Comparison of ENCODE assay signal across 17 cellular contexts in genomic region chr11:127454856-127455255, GRCh38.
A peak's percentile ranks its signal among the peaks of the same experiment; 100 is the strongest.
DNase-seq lines count a peak whose midpoint lies in the region; ATAC-seq and TF ChIP-seq lines count a peak whose summit lies in the region.
"Had no signal": no experiment of that assay in that cellular context is flagged by ENCODE, and none has a peak within 500 bp of the region (broad histone marks: within the 10 kb centered on the region; RNA-seq: fewer than 3 reads in every experiment).

No MANE protein-coding gene starts in this region.

- H3K4me1 ChIP-seq in mesendoderm (ENCODE audit: control insufficient read depth, low read depth, low read length) (peaks cover 8% of the 10 kb centered on the region), gastrocnemius medialis (no peaks in the 10 kb centered on the region)
- H3K4me1 ChIP-seq: BLaER1 treated with 17β-estradiol and CSF1 and Interleukin-3, amounts not matched to agents 10 nM and 100 nM; colonic mucosa; SJSA1; testis had no signal

- H4K5ac ChIP-seq in mesendoderm (ENCODE audit: low read length) = no peak overlapping the region

- no peak overlapping the region for H2BK120ac ChIP-seq in mesendoderm (ENCODE audit: low read depth, low read length)

- no peaks in the 10 kb centered on the region for H3K9me3 ChIP-seq in gastrocnemius medialis
- H3K9me3 ChIP-seq: colonic mucosa, SJSA1, testis had no signal

- no peak overlapping the region for H3K27ac Mint-ChIP-seq in osteocyte (ENCODE audit: unreplicated experiment)
- no peak overlapping the region for H3K27ac Mint-ChIP-seq in chondrocyte (ENCODE audit: unreplicated experiment)
- H3K27ac Mint-ChIP-seq: activated CD4-positive, alpha-beta memory T cell treated with anti-CD3 and anti-CD28 coated beads for 36 hours; naive B cell had no signal

- intact Hi-C loops in gastrocnemius medialis (cut with DNase I; ENCODE audit: low total_unique reads) = loop anchor here (5.0 kb wide), 1 partner anchor 373 kb away; no protein-coding TSS in a partner anchor

- H3K4me1 Mint-ChIP-seq in osteocyte (ENCODE audit: unreplicated experiment) (no peaks in the 10 kb centered on the region), chondrocyte (ENCODE audit: low read depth) (no peaks in the 10 kb centered on the region)
- H3K4me1 Mint-ChIP-seq: naive B cell had no signal

- H3K27me3 ChIP-seq in mesendoderm (ENCODE audit: insufficient read depth, low read length, poor library complexity) = no peaks in the 10 kb centered on the region
- no peaks in the 10 kb centered on the region for H3K27me3 ChIP-seq in gastrocnemius medialis
- H3K27me3 ChIP-seq: BLaER1 treated with 17β-estradiol and CSF1 and Interleukin-3, amounts not matched to agents 10 nM and 100 nM; colonic mucosa; SJSA1; testis had no signal

- DNase-seq in Daoy (ENCODE audit: low read depth) = peak; percentile 63
- DNase-seq in NCI-H146 (lab: John Stamatoyannopoulos, UW) = peak; percentile 97
- peak; percentile 83 for DNase-seq in NCI-H748 treated with DMSO at 0.1 percent for 48 hours (lab: John Stamatoyannopoulos, UW)
- peak; percentile 23 for DNase-seq in mesendoderm
- DNase-seq in gastrocnemius medialis = no peak
- no peak for DNase-seq in osteocyte (ENCODE audit: extremely low spot score, unreplicated experiment)
- DNase-seq in GDM1 (lab: John Stamatoyannopoulos, UW) = no peak
- DNase-seq in chondrocyte (ENCODE audit: low spot score) = no peak
- DNase-seq: activated CD4-positive, alpha-beta memory T cell treated with anti-CD3 and anti-CD28 coated beads for 36 hours; colonic mucosa; left ventricle myocardium superior; MM.1S; naive B cell; testis had no signal

- no peak for ATAC-seq in gastrocnemius medialis
- ATAC-seq: left ventricle myocardium superior had no signal

- no peak overlapping the region for H2AK5ac ChIP-seq in mesendoderm (ENCODE audit: low read length)

- H3K23ac ChIP-seq in mesendoderm (ENCODE audit: low read length) = no peak overlapping the region

- H3K36me3 ChIP-seq in mesendoderm (ENCODE audit: control insufficient read depth, insufficient read depth, low read length) (no peaks in the 10 kb centered on the region), gastrocnemius medialis (no peaks in the 10 kb centered on the region)
- H3K36me3 ChIP-seq: BLaER1 treated with 17β-estradiol and CSF1 and Interleukin-3, amounts not matched to agents 10 nM and 100 nM; colonic mucosa; SJSA1 had no signal

- TF ChIP-seq POLR2A in gastrocnemius medialis (IDR thresholded peaks at IDR 0.05) = no peak

- H3K9me3 Mint-ChIP-seq in osteocyte (ENCODE audit: unreplicated experiment) (no peaks in the 10 kb centered on the region), chondrocyte (ENCODE audit: low read depth) (peaks cover 4% of the 10 kb centered on the region)
- H3K9me3 Mint-ChIP-seq: activated CD4-positive, alpha-beta memory T cell treated with anti-CD3 and anti-CD28 coated beads for 36 hours had no signal

- no peak overlapping the region for H2BK5ac ChIP-seq in mesendoderm (ENCODE audit: low read length)

- no CpG with 5 or more reads among the region's 4 CpGs for WGBS in mesendoderm (ENCODE audit: extremely low coverage, insufficient coverage, low lambda C conversion rate)

- no peaks in the 10 kb centered on the region for H3K79me1 ChIP-seq in mesendoderm (ENCODE audit: low read length)

- H3K4ac ChIP-seq in mesendoderm (ENCODE audit: low read depth, low read length) = no peak overlapping the region

- TF ChIP-seq CTCF in gastrocnemius medialis (IDR thresholded peaks at IDR 0.05 in 4 of 5, conservative IDR thresholded peaks at IDR 0.05 in 1 of 5) = no peak
- no peak for TF ChIP-seq CTCF in osteocyte (IDR thresholded peaks at IDR 0.05)
- no peak for TF ChIP-seq CTCF in chondrocyte (IDR thresholded peaks at IDR 0.05)

- in situ Hi-C loops in gastrocnemius medialis (cut with MboI; ENCODE audit: low sequenced_read_pairs in 4 of 4) = no loop called here

- H3K9ac ChIP-seq in mesendoderm (ENCODE audit: low read length) = no peak overlapping the region
- H3K9ac ChIP-seq: BLaER1 treated with 17β-estradiol and CSF1 and Interleukin-3, amounts not matched to agents 10 nM and 100 nM had no signal

- no peak overlapping the region for H2BK15ac ChIP-seq in mesendoderm (replicated peaks; ENCODE audit: low read depth)

- H3K27me3 Mint-ChIP-seq in osteocyte (ENCODE audit: unreplicated experiment) (no peaks in the 10 kb centered on the region), chondrocyte (ENCODE audit: low read depth) (peaks cover 4% of the 10 kb centered on the region)
- H3K27me3 Mint-ChIP-seq: activated CD4-positive, alpha-beta memory T cell treated with anti-CD3 and anti-CD28 coated beads for 36 hours; naive B cell had no signal

- H3K4me3 Mint-ChIP-seq in osteocyte (ENCODE audit: unreplicated experiment) (no peak overlapping the region), chondrocyte (ENCODE audit: unreplicated experiment) (no peak overlapping the region)
- H3K4me3 Mint-ChIP-seq: activated CD4-positive, alpha-beta memory T cell treated with anti-CD3 and anti-CD28 coated beads for 36 hours; naive B cell had no signal

- H3K79me2 ChIP-seq in mesendoderm (ENCODE audit: control insufficient read depth, insufficient read depth, low read length) = no peaks in the 10 kb centered on the region

- H3K27ac ChIP-seq in mesendoderm (ENCODE audit: low read depth, low read length) = no peak overlapping the region
- no peak overlapping the region for H3K27ac ChIP-seq in gastrocnemius medialis
- H3K27ac ChIP-seq: BLaER1 treated with 17β-estradiol and CSF1 and Interleukin-3, amounts not matched to agents 10 nM and 100 nM; colonic mucosa; epithelial cell of prostate; SJSA1; testis had no signal

- H3K56ac ChIP-seq in mesendoderm (ENCODE audit: low read length) = no peak overlapping the region

- no peak overlapping the region for H3K18ac ChIP-seq in mesendoderm (ENCODE audit: low read length)

- H3K36me3 Mint-ChIP-seq in osteocyte (ENCODE audit: unreplicated experiment) = no peaks in the 10 kb centered on the region
- H3K36me3 Mint-ChIP-seq in chondrocyte (ENCODE audit: low read depth) = no peaks in the 10 kb centered on the region
- H3K36me3 Mint-ChIP-seq: activated CD4-positive, alpha-beta memory T cell treated with anti-CD3 and anti-CD28 coated beads for 36 hours; naive B cell had no signal

- no peak overlapping the region for H3K4me3 ChIP-seq in mesendoderm (ENCODE audit: low read length)
- H3K4me3 ChIP-seq in gastrocnemius medialis = no peak overlapping the region
- H3K4me3 ChIP-seq: BLaER1 treated with 17β-estradiol and CSF1 and Interleukin-3, amounts not matched to agents 10 nM and 100 nM; colonic mucosa; SJSA1; testis had no signal

- no peak overlapping the region for H4K8ac ChIP-seq in mesendoderm (ENCODE audit: low read depth, low read length)

- H3K4me2 ChIP-seq in mesendoderm (ENCODE audit: low read length) = no peak overlapping the region
- H3K4me2 ChIP-seq: BLaER1 treated with 17β-estradiol and CSF1 and Interleukin-3, amounts not matched to agents 10 nM and 100 nM had no signal

Comparison
In these comparisons a context has a peak if more than half of its experiments do, and no peak if none do; other contexts are left out.
1. DNase-seq: peak in Daoy (single experiment), NCI-H146 (single experiment), NCI-H748 treated with DMSO at 0.1 percent for 48 hours (single experiment) and mesendoderm (single experiment); none in gastrocnemius medialis (0 of 2), osteocyte (single experiment), GDM1 (single experiment) and chondrocyte (single experiment).